In the genomic region with DNA sequence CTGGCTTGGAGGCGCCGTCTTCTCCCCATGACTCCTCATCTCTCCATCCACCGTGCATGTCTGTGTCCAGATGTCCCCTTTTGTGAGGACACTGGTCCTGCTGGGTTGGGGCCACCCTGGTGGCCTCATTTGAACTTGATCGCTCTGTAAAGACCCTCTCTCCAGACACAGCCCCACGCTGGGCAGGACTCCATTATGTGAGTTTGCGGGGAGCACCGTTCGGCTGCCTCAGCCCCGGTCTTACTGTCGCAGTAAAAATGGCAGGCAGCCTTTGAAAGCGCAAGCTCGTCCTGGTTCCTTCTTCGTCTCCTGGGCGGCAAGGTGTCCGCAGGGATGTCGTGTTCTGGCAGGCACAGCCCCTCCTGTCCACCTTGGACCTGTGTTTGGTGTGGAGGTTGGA, we compare ENCODE assay signal across 19 cellular contexts. TPM values are rescaled to one million over a fixed set of nuclear protein-coding genes. Genes with fewer than 3 reads are reported as not detected.
DNase-seq lines count a peak whose midpoint lies in the region; ATAC-seq and TF ChIP-seq lines count a peak whose summit lies in the region.
"Had no signal": no experiment of that assay in that cellular context is flagged by ENCODE, and none has a peak within 500 bp of the region (broad histone marks: within the 10 kb centered on the region; RNA-seq: fewer than 3 reads in every experiment).

No MANE protein-coding gene starts in this region.

- H3K4me1 Mint-ChIP-seq in T-helper 17 cell = peaks cover 20% of the 10 kb centered on the region

- peak; percentile 39 for DNase-seq in Right ventricle myocardium superior
- no peak for DNase-seq in heart right ventricle
- no peak for DNase-seq in T-helper 17 cell
- peak; percentile 17 for DNase-seq in epidermal melanocyte (ENCODE audit: insufficient read length, low spot score)
- peak; percentile 6 to 41 for DNase-seq in psoas muscle
- DNase-seq in NCI-H146 treated with DMSO at 0.1 percent for 48 hours (lab: John Stamatoyannopoulos, UW; ENCODE audit: unreplicated experiment) = no peak
- DNase-seq in SKM-1 (lab: John Stamatoyannopoulos, UW; ENCODE audit: unreplicated experiment) = no peak
- DNase-seq in substantia nigra (lab: John Stamatoyannopoulos, UW) = no peak
- DNase-seq: AML-193, COR-L47, DMS153, GDM1, HFFc6, KG1, NCI-H187, NCI-H2107, NCI-H510A, NCI-H774, SHP77 had no signal

- no peaks in the 10 kb centered on the region for H3K36me3 Mint-ChIP-seq in T-helper 17 cell (ENCODE audit: low read depth)

- H3K27ac ChIP-seq in heart right ventricle (no peak overlapping the region), psoas muscle (no peak overlapping the region), substantia nigra (ENCODE audit: low read depth, low read length, poor library complexity, severe bottlenecking) (no peak overlapping the region)

- TF ChIP-seq CTCF in heart right ventricle (IDR thresholded peaks at IDR 0.05) (no peak), psoas muscle (IDR thresholded peaks at IDR 0.05) (no peak)

- peaks cover 0 to 57% (median 21%) of the 10 kb centered on the region in 9 donors for H3K36me3 ChIP-seq in heart right ventricle
- peaks cover 0 to 30% of the 10 kb centered on the region in 2 donors for H3K36me3 ChIP-seq in psoas muscle (ENCODE audit: insufficient read depth in 1 of 2, low read depth in 1 of 2)

- H3K4me3 ChIP-seq in heart right ventricle = no peak overlapping the region
- no peak overlapping the region for H3K4me3 ChIP-seq in psoas muscle

- H3K9me3 ChIP-seq in heart right ventricle = no peaks in the 10 kb centered on the region
- no peaks in the 10 kb centered on the region for H3K9me3 ChIP-seq in T-helper 17 cell (ENCODE audit: control insufficient read depth, low read length, poor library complexity, severe bottlenecking)
- H3K9me3 ChIP-seq in psoas muscle = no peaks in the 10 kb centered on the region

- intact Hi-C loops in Right ventricle myocardium superior (cut with DNase I) (no loop called here), heart right ventricle (cut with DNase I) (no loop called here), psoas muscle (cut with DNase I) (no loop called here)

- H3K27ac Mint-ChIP-seq in T-helper 17 cell = peak overlapping the region; percentile 34
- H3K27ac Mint-ChIP-seq: HFFc6 had no signal

- H3K27me3 Mint-ChIP-seq in T-helper 17 cell = no peaks in the 10 kb centered on the region

- no peak overlapping the region for H3K4me3 Mint-ChIP-seq in T-helper 17 cell
- H3K4me3 Mint-ChIP-seq: HFFc6 had no signal

- no peaks in the 10 kb centered on the region for H3K27me3 ChIP-seq in heart right ventricle
- H3K27me3 ChIP-seq in psoas muscle (ENCODE audit: insufficient read depth in 3 of 3, low read length in 2 of 3) = no peaks in the 10 kb centered on the region

- peaks cover 0 to 23% (median 0%) of the 10 kb centered on the region in 9 donors for H3K4me1 ChIP-seq in heart right ventricle
- peaks cover 15% of the 10 kb centered on the region for H3K4me1 ChIP-seq in psoas muscle

- WGBS in heart right ventricle, 2 donors = 96 to 97% methylated on average over 16 of the region's 16 CpGs
- 91 to 92% (median 92%) methylated on average over 16 of the region's 16 CpGs for WGBS in psoas muscle, 3 donors

- ATAC-seq in Right ventricle myocardium superior (ENCODE audit: poor library complexity) (no peak), heart right ventricle (no peak), T-helper 17 cell (no peak), psoas muscle (no peak)

RNA-seq across cellular contexts. Expression of gene NFATC1, which starts 17.7 kb away (rescaled TPM):
- 19.8 TPM for total RNA-seq in Right ventricle myocardium superior
- total RNA-seq in heart right ventricle = 10 to 100 TPM; 14.0 to 23.8 (median 19.0) TPM
- polyA plus RNA-seq in heart right ventricle = 10 to 100 TPM in 1 of 2 donors, 1 to 10 TPM in 1; 6.3 to 12.0 TPM
- 10 to 100 TPM; 73.4 to 77.8 TPM for total RNA-seq in T-helper 17 cell
- 10 to 100 TPM; 21.0 to 28.7 (median 24.2) TPM for total RNA-seq in psoas muscle
- polyA plus RNA-seq in psoas muscle = 10 to 100 TPM in 2 of 3 donors, 1 to 10 TPM in 1; 3.0 to 20.8 (median 15.4) TPM

Comparison
In these comparisons a context has a peak if more than half of its experiments do, and no peak if none do; other contexts are left out.
1. DNase-seq: peak in Right ventricle myocardium superior (single experiment), epidermal melanocyte (single experiment) and psoas muscle (2 of 2); none in heart right ventricle (0 of 2), T-helper 17 cell (0 of 3), NCI-H146 treated with DMSO at 0.1 percent for 48 hours (single experiment), SKM-1 (single experiment) and substantia nigra (0 of 49).